36 cellular contexts compared by ENCODE assay signal in genomic region chr10:107152087-107152486, GRCh38. TPM values are rescaled to one million over a fixed set of nuclear protein-coding genes. Genes with fewer than 3 reads are reported as not detected.
"Had no signal": no experiment of that assay in that cellular context is flagged by ENCODE, and none has a peak within 500 bp of the region (broad histone marks: within the 10 kb centered on the region; RNA-seq: fewer than 3 reads in every experiment).

No MANE protein-coding gene starts in this region.

- H3K9me3 ChIP-seq: MG63 had no signal

- H3K4me3 ChIP-seq: MG63 had no signal

- H3K9ac ChIP-seq: KMS-11 had no signal

- H3K27me3 ChIP-seq: MG63 had no signal

- H3K27ac ChIP-seq: KMS-11 had no signal

- H3K36me3 ChIP-seq: MG63 had no signal

- DNase-seq: Karpas-422, Kasumi-1, MG63, MM.1S, MV-4-11, NCI-H1048, NCI-H1092, NCI-H1092 treated with DMSO at 0.1 percent for 48 hours, NCI-H1105, NCI-H1105 treated with DMSO at 0.1 percent for 48 hours, NCI-H1417, NCI-H1417 treated with DMSO at 0.1 percent for 48 hours, NCI-H1436, NCI-H1436 treated with DMSO at 0.1 percent for 48 hours, NCI-H146, NCI-H1694, NCI-H1694 treated with DMSO at 0.1 percent for 48 hours, NCI-H187 treated with DMSO at 0.1 percent for 48 hours, NCI-H1930, NCI-H2029, NCI-H2029 treated with DMSO at 0.1 percent for 48 hours, NCI-H2081, NCI-H2081 treated with DMSO at 0.1 percent for 48 hours, NCI-H2107, NCI-H2171, NCI-H2171 treated with DMSO at 0.1 percent for 48 hours, NCI-H2227 treated with DMSO at 0.1 percent for 48 hours, NCI-H226, NCI-H345, NCI-H446, NCI-H446 treated with DMSO at 0.1 percent for 48 hours, NCI-H510A, NCI-H510A treated with DMSO at 0.1 percent for 48 hours had no signal

RNA-seq across cellular contexts. Expression of gene SORCS1, which starts 12.4 kb away (rescaled TPM):
- total RNA-seq: LHCN-M2, M059J had no signal
